In the genomic region with DNA sequence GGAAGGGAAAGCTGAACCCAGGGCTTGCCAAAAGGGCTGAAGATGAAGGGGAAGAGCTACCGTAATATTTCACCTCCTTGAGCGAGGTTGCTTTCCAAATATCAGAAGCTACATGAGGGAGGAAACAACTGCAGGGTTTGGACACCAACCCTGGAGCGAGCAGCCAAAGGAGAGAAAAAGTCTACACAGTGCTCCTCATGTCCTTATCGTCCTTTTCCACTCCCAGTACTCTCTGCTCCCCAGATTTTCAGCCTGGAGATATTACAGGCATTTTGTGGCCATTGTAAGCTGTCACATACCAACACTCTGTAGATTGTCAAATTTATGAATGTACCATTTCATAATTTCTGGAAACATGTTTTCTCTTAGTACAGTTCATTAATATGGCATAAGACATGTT, we compare ENCODE assay signal across 16 cellular contexts.
"Had no signal": no experiment of that assay in that cellular context is flagged by ENCODE, and none has a peak within 500 bp of the region (broad histone marks: within the 10 kb centered on the region; RNA-seq: fewer than 3 reads in every experiment).

No MANE protein-coding gene starts in this region.

- H3K27me3 ChIP-seq: esophagus muscularis mucosa, gastrocnemius medialis, thyroid gland, upper lobe of right lung had no signal

- H3K4me3 Mint-ChIP-seq: activated CD8-positive, alpha-beta T cell treated with anti-CD3 and anti-CD28 coated beads, Interleukin-2, amount 10 ng/mL, durations not matched to agents 7 days and 5 days; activated naive CD8-positive, alpha-beta T cell treated with anti-CD3 and anti-CD28 coated beads for 36 hours; activated T-helper 17 cell treated with anti-CD3 and anti-CD28 coated beads, Interleukin-2, amount 50 U/mL, for 72 hours; naive thymus-derived CD8-positive, alpha-beta T cell; stimulated activated naive CD8-positive, alpha-beta T cell treated with anti-CD3 and anti-CD28 coated beads, Interleukin-15, Interleukin-2, amounts not matched to agents 100 ng/mL and 50 ng/mL, for 24 hours; T-cell had no signal

- DNase-seq: activated CD4-positive, alpha-beta T cell treated with anti-CD3 and anti-CD28 coated beads for 1 hour; activated naive CD4-positive, alpha-beta T cell had no signal

- H3K4me1 ChIP-seq: parathyroid adenoma, thyroid gland, upper lobe of right lung had no signal

- H3K27me3 Mint-ChIP-seq: activated naive CD8-positive, alpha-beta T cell treated with anti-CD3 and anti-CD28 coated beads for 36 hours; activated T-helper 17 cell treated with anti-CD3 and anti-CD28 coated beads, Interleukin-2, amount 50 U/mL, for 72 hours; naive thymus-derived CD8-positive, alpha-beta T cell; stimulated activated naive CD8-positive, alpha-beta T cell treated with anti-CD3 and anti-CD28 coated beads, Interleukin-15, Interleukin-2, amounts not matched to agents 100 ng/mL and 50 ng/mL, for 24 hours; T-cell had no signal

- H3K27ac ChIP-seq: coronary artery, esophagus muscularis mucosa, gastrocnemius medialis, parathyroid adenoma, thyroid gland, upper lobe of right lung, WERI-Rb-1 had no signal

- H3K9ac ChIP-seq: parathyroid adenoma had no signal

- H2AFZ ChIP-seq: parathyroid adenoma had no signal

- H3K4me3 ChIP-seq: coronary artery, esophagus muscularis mucosa, gastrocnemius medialis, lung, thyroid gland, upper lobe of right lung had no signal

- H3K27ac Mint-ChIP-seq: activated CD8-positive, alpha-beta T cell treated with anti-CD3 and anti-CD28 coated beads, Interleukin-2, amount 10 ng/mL, durations not matched to agents 7 days and 5 days; activated naive CD8-positive, alpha-beta T cell treated with anti-CD3 and anti-CD28 coated beads for 36 hours; activated T-helper 17 cell treated with anti-CD3 and anti-CD28 coated beads, Interleukin-2, amount 50 U/mL, for 72 hours; naive thymus-derived CD8-positive, alpha-beta T cell; T-cell had no signal

- H3K36me3 ChIP-seq: esophagus muscularis mucosa, gastrocnemius medialis, thyroid gland, upper lobe of right lung, WERI-Rb-1 had no signal

- H3K9me3 ChIP-seq: esophagus muscularis mucosa, gastrocnemius medialis, thyroid gland, upper lobe of right lung had no signal
